10 cellular contexts compared by ENCODE assay signal in the genomic region with DNA sequence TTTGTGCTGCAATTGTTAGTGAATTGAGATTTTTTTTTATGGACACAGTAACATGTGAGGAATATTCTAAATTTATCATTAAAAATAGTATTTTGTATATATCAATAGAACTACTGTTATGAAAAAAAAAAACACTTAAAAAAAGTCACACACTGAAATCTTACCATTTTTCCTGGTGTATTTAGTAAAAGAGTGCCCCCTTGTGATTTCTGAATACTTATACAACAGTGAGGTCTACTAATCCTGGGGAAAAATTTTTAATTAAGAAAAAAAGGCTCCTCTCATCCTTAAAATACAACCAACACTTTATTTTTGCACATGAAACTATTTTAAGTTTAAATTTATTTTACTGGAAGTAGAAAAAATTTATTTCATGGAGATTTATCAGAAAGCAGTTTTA. TPM values are rescaled to one million over a fixed set of nuclear protein-coding genes. Genes with fewer than 3 reads are reported as not detected.
A peak's percentile ranks its signal among the peaks of the same experiment; 100 is the strongest.
DNase-seq lines count a peak whose midpoint lies in the region; ATAC-seq, FAIRE-seq and TF ChIP-seq lines count a peak whose summit lies in the region.
"Had no signal": no experiment of that assay in that cellular context is flagged by ENCODE, and none has a peak within 500 bp of the region (broad histone marks: within the 10 kb centered on the region; RNA-seq: fewer than 3 reads in every experiment).

No MANE protein-coding gene starts in this region.

- TF ChIP-seq POLR2A in suprapubic skin (IDR thresholded peaks at IDR 0.05), result no peak

- H3K27me3 ChIP-seq in aorta (ENCODE audit: control insufficient read depth in 1 of 2, insufficient read depth in 2 of 2, low read length in 1 of 2), result peaks cover 0 to 1% of the 10 kb centered on the region in 2 donors
- H3K27me3 ChIP-seq in suprapubic skin, result no peaks in the 10 kb centered on the region

- no peak overlapping the region for H3K27ac ChIP-seq in aorta (ENCODE audit: low read depth in 1 of 2, low read length in 2 of 2)
- no peak overlapping the region for H3K27ac ChIP-seq in suprapubic skin

- TF ChIP-seq CTCF in LNCAP (IDR thresholded peaks at IDR 0.05) (peak; percentile 41), suprapubic skin (IDR thresholded peaks at IDR 0.05) (no peak)

- H3K4me1 Mint-ChIP-seq in T-helper 17 cell, result no peaks in the 10 kb centered on the region
- H3K4me1 Mint-ChIP-seq: activated naive CD4-positive, alpha-beta T cell treated with anti-CD3 and anti-CD28 coated beads, Interleukin-2, amount 50 U/mL, for 24 hours had no signal

- no peak for ATAC-seq in aorta (ENCODE audit: low FRiP score)
- no peak for ATAC-seq in T-helper 17 cell

- H3K36me3 ChIP-seq in aorta (ENCODE audit: control insufficient read depth in 1 of 2, insufficient read depth in 2 of 2, low read length in 1 of 2) (no peaks in the 10 kb centered on the region), suprapubic skin (no peaks in the 10 kb centered on the region)

- no peaks in the 10 kb centered on the region for H3K27me3 Mint-ChIP-seq in T-helper 17 cell
- H3K27me3 Mint-ChIP-seq: activated naive CD4-positive, alpha-beta T cell treated with anti-CD3 and anti-CD28 coated beads, Interleukin-2, amount 50 U/mL, for 24 hours had no signal

- FAIRE-seq in TTC549 (lab: Jason Lieb, UNC), result peak; percentile 72
- FAIRE-seq: RCC 7860 had no signal

- DNase-seq in CD1c-positive myeloid dendritic cell (ENCODE audit: extremely low spot score) (peak; percentile 49), iris pigment epithelial cell (ENCODE audit: low read depth) (peak; percentile 15), aorta (no peak), suprapubic skin (ENCODE audit: low spot score in 2 of 2) (no peak), T-helper 17 cell (no peak), NCI-H187 (lab: John Stamatoyannopoulos, UW) (no peak)

- no peak overlapping the region for H3K4me3 ChIP-seq in aorta (ENCODE audit: low read length in 2 of 2)
- no peak overlapping the region for H3K4me3 ChIP-seq in suprapubic skin

- no peaks in the 10 kb centered on the region for H3K9me3 ChIP-seq in aorta (ENCODE audit: control insufficient read depth, low read length)
- no peaks in the 10 kb centered on the region for H3K9me3 ChIP-seq in suprapubic skin
- H3K9me3 ChIP-seq in T-helper 17 cell (ENCODE audit: control insufficient read depth, low read length, poor library complexity, severe bottlenecking), result no peaks in the 10 kb centered on the region

- H3K36me3 Mint-ChIP-seq in T-helper 17 cell (ENCODE audit: low read depth), result no peaks in the 10 kb centered on the region
- H3K36me3 Mint-ChIP-seq: activated naive CD4-positive, alpha-beta T cell treated with anti-CD3 and anti-CD28 coated beads, Interleukin-2, amount 50 U/mL, for 24 hours had no signal

- no peaks in the 10 kb centered on the region for H3K4me1 ChIP-seq in aorta (ENCODE audit: control insufficient read depth in 1 of 2, insufficient read depth in 2 of 2, low read length in 2 of 2)
- no peaks in the 10 kb centered on the region for H3K4me1 ChIP-seq in suprapubic skin

- intact Hi-C loops in aorta (cut with DNase I), result no loop called here

- H3K4me3 Mint-ChIP-seq in T-helper 17 cell, result no peak overlapping the region
- H3K4me3 Mint-ChIP-seq: activated naive CD4-positive, alpha-beta T cell treated with anti-CD3 and anti-CD28 coated beads, Interleukin-2, amount 50 U/mL, for 24 hours had no signal

- H3K27ac Mint-ChIP-seq in T-helper 17 cell, result no peak overlapping the region
- H3K27ac Mint-ChIP-seq: activated naive CD4-positive, alpha-beta T cell treated with anti-CD3 and anti-CD28 coated beads, Interleukin-2, amount 50 U/mL, for 24 hours had no signal

- TF ChIP-seq EP300 in suprapubic skin (IDR thresholded peaks at IDR 0.05), result no peak

RNA-seq across cellular contexts. Expression of gene SPOCK3, which starts 56.4 kb away (rescaled TPM):
- total RNA-seq in aorta, result not detected
- not detected for polyA plus RNA-seq in aorta
- not detected for total RNA-seq in suprapubic skin
- total RNA-seq in T-helper 17 cell, result not detected

Comparison
In these comparisons a context has a peak if more than half of its experiments do, and no peak if none do; other contexts are left out.
1. DNase-seq: peak in CD1c-positive myeloid dendritic cell (single experiment) and iris pigment epithelial cell (single experiment); none in aorta (0 of 2), suprapubic skin (0 of 2), T-helper 17 cell (0 of 3) and NCI-H187 (0 of 2).